Comparison of ENCODE assay signal across 15 cellular contexts in genomic region chr15:75358771-75359536, GRCh38. TPM values are rescaled to one million over a fixed set of nuclear protein-coding genes. Genes with fewer than 3 reads are reported as not detected.
DNase-seq lines count a peak whose midpoint lies in the region; ATAC-seq, FAIRE-seq and TF ChIP-seq lines count a peak whose summit lies in the region.
"Had no signal": no experiment of that assay in that cellular context is flagged by ENCODE, and none has a peak within 500 bp of the region (broad histone marks: within the 10 kb centered on the region; RNA-seq: fewer than 3 reads in every experiment).

No MANE protein-coding gene starts in this region.

- no peak overlapping the region for H3K4me3 ChIP-seq in HepG2 (replicated peaks in 1 of 3; ENCODE audit: insufficient read depth in 1 of 3, low read depth in 2 of 3, low read length in 3 of 3)
- no peak overlapping the region for H3K4me3 ChIP-seq in right lobe of liver
- no peak overlapping the region for H3K4me3 ChIP-seq in endothelial cell of umbilical vein (replicated peaks in 1 of 3; ENCODE audit: insufficient read depth in 1 of 3, low read depth in 1 of 3, low read length in 3 of 3)
- no peak overlapping the region for H3K4me3 ChIP-seq in neuronal stem cell (ENCODE audit: low read length in 2 of 2)
- no peak overlapping the region for H3K4me3 ChIP-seq in heart right ventricle
- H3K4me3 ChIP-seq: A549, GM23248 had no signal

- H2AFZ ChIP-seq in HepG2 (ENCODE audit: low read length) (no peak overlapping the region), endothelial cell of umbilical vein (ENCODE audit: low read depth, low read length) (no peak overlapping the region), neuronal stem cell (ENCODE audit: low read length) (no peak overlapping the region)
- H2AFZ ChIP-seq: GM23248 had no signal

- H3K36me3 ChIP-seq in HepG2 (replicated peaks in 1 of 2; ENCODE audit: control insufficient read depth in 1 of 2, insufficient read depth in 2 of 2, low read length in 2 of 2) (peaks cover 14 to 27% of the 10 kb centered on the region in 2 experiments; a peak in 4 of 5 replicates), right lobe of liver (peaks cover 0 to 45% (median 10%) of the 10 kb centered on the region in 4 donors), endothelial cell of umbilical vein (ENCODE audit: control insufficient read depth in 2 of 2, extremely low read depth in 1 of 2, insufficient read depth in 2 of 2, low read length in 2 of 2) (peaks cover 4 to 50% of the 10 kb centered on the region in 2 experiments), neuronal stem cell (replicated peaks in 1 of 2; ENCODE audit: control insufficient read depth in 2 of 2, insufficient read depth in 2 of 2, low read length in 2 of 2) (peaks cover 38 to 76% of the 10 kb centered on the region in 2 donors), heart right ventricle (peaks cover 0 to 100% (median 60%) of the 10 kb centered on the region in 9 donors)

- dilution Hi-C loops in endothelial cell of umbilical vein (cut with MboI; ENCODE audit: extremely low pct_ligation_motif_present, low sequenced_read_pairs), result no loop called here

- TF ChIP-seq POLR2A in HepG2 (IDR thresholded peaks at IDR 0.05; ENCODE audit: insufficient read depth in 1 of 2, low read depth in 2 of 2, low read length in 2 of 2) (no peak), right lobe of liver (IDR thresholded peaks at IDR 0.05) (no peak), endothelial cell of umbilical vein (IDR thresholded peaks at IDR 0.05; ENCODE audit: low read depth, low read length) (peak; percentile 17)

- H3K14ac ChIP-seq in neuronal stem cell (ENCODE audit: low read length), result no peak overlapping the region

- no peaks in the 10 kb centered on the region for H3K9me1 ChIP-seq in endothelial cell of umbilical vein (replicated peaks; ENCODE audit: control insufficient read depth, extremely low read depth, insufficient read depth, low read length)

- no peak overlapping the region for H3K4me2 ChIP-seq in HepG2 (ENCODE audit: low read depth, low read length)
- H3K4me2 ChIP-seq in endothelial cell of umbilical vein (ENCODE audit: insufficient read depth, low read length), result no peak overlapping the region
- no peak overlapping the region for H3K4me2 ChIP-seq in neuronal stem cell (ENCODE audit: insufficient read depth, low read length, poor library complexity, severe bottlenecking)
- H3K4me2 ChIP-seq: A549 had no signal

- H3K9ac ChIP-seq in HepG2 (ENCODE audit: insufficient read depth, low read depth, low read length), result no peak overlapping the region
- H3K9ac ChIP-seq in endothelial cell of umbilical vein (replicated peaks; ENCODE audit: extremely low read depth, insufficient read depth, low read length), result no peak overlapping the region
- H3K9ac ChIP-seq in neuronal stem cell (ENCODE audit: low read depth, low read length, poor library complexity), result no peak overlapping the region
- H3K9ac ChIP-seq: GM23248 had no signal

- H4K8ac ChIP-seq in neuronal stem cell (ENCODE audit: low read depth, low read length), result peak overlapping the region; percentile 43

- no peak for TF ChIP-seq RAD21 in HepG2 (CRISPR knock-in tag; IDR thresholded peaks at IDR 0.05)

- TF ChIP-seq CTCF in HepG2 (CRISPR knock-in tag; IDR thresholded peaks at IDR 0.05), result no peak
- no peak for TF ChIP-seq CTCF in right lobe of liver (IDR thresholded peaks at IDR 0.05)
- no peak for TF ChIP-seq CTCF in endothelial cell of umbilical vein (IDR thresholded peaks at IDR 0.05; ENCODE audit: extremely low read depth in 1 of 2, insufficient read depth in 1 of 2, low read depth in 1 of 2, low read length in 2 of 2)
- TF ChIP-seq CTCF in heart right ventricle (IDR thresholded peaks at IDR 0.05), result no peak

- TF ChIP-seq EP300 in HepG2 (IDR thresholded peaks at IDR 0.05; ENCODE audit: low read depth in 2 of 2, low read length in 2 of 2) (no peak), HepG2 (CRISPR knock-in tag; IDR thresholded peaks at IDR 0.05; ENCODE audit: borderline replicate concordance) (no peak)

- no peak overlapping the region for H2BK120ac ChIP-seq in neuronal stem cell (ENCODE audit: low read depth, low read length)

- H3K4ac ChIP-seq in neuronal stem cell (ENCODE audit: low read length), result no peak overlapping the region

- no peak overlapping the region for H4K91ac ChIP-seq in neuronal stem cell (ENCODE audit: low read depth, low read length, poor library complexity)

- BruUV-seq in HepG2 (replicated peaks; lab: Mats Ljungman, UMichigan), result no TSS peak
- BruUV-seq in endothelial cell of umbilical vein (replicated peaks; lab: Mats Ljungman, UMichigan), result no TSS peak

- intact Hi-C loops in HepG2 (cut with micrococcal nuclease; ENCODE audit: unreplicated experiment), result no loop called here
- intact Hi-C loops in right lobe of liver (cut with DNase I), result no loop called here
- intact Hi-C loops in endothelial cell of umbilical vein (cut with micrococcal nuclease), result no loop called here
- intact Hi-C loops in heart right ventricle (cut with DNase I), result no loop called here

- H2BK15ac ChIP-seq in neuronal stem cell (ENCODE audit: low read length), result no peak overlapping the region

- H3K18ac ChIP-seq in neuronal stem cell (ENCODE audit: low read length), result no peak overlapping the region

- H3K27ac ChIP-seq in HepG2 (ENCODE audit: extremely low read length, insufficient read depth, low read length) (no peak overlapping the region), right lobe of liver (no peak overlapping the region), endothelial cell of umbilical vein (ENCODE audit: insufficient read depth, low read depth, low read length) (no peak overlapping the region), neuronal stem cell (replicated peaks; ENCODE audit: low read length) (no peak overlapping the region), heart right ventricle (no peak overlapping the region)
- H3K27ac ChIP-seq: A549, C4-2B, GM23248 had no signal

- no peaks in the 10 kb centered on the region for H4K20me1 ChIP-seq in HepG2 (ENCODE audit: insufficient read depth, low read length)
- no peaks in the 10 kb centered on the region for H4K20me1 ChIP-seq in endothelial cell of umbilical vein (replicated peaks; ENCODE audit: control insufficient read depth, extremely low read depth, insufficient read depth, low read length)

- H3K9me3 ChIP-seq in HepG2 (ENCODE audit: low read length), result no peaks in the 10 kb centered on the region
- H3K9me3 ChIP-seq in right lobe of liver, result no peaks in the 10 kb centered on the region
- H3K9me3 ChIP-seq in endothelial cell of umbilical vein (replicated peaks; ENCODE audit: control insufficient read depth, insufficient read depth, low read length), result no peaks in the 10 kb centered on the region
- H3K9me3 ChIP-seq in neuronal stem cell (replicated peaks in 1 of 2; ENCODE audit: control insufficient read depth in 2 of 2, insufficient read depth in 1 of 2, low read depth in 1 of 2, low read length in 2 of 2), result peaks cover 0 to 2% of the 10 kb centered on the region in 2 donors
- H3K9me3 ChIP-seq in heart right ventricle, result no peaks in the 10 kb centered on the region
- H3K9me3 ChIP-seq: A549, BE2C had no signal

- CTCF ChIA-PET in HepG2 (lab: Yijun Ruan, JAX; ENCODE audit: low intra/inter-chr PET ratio, low total read pairs), result no interaction called here
- CTCF ChIA-PET in endothelial cell of umbilical vein (lab: Charles Lee), result interaction anchor here (0.6 to 2.3 kb wide), 2 partner anchors 10 to 1679 kb away, joined by 3 to 9 read pairs; partner anchors contain the start of gene MAN2C1

- no peaks in the 10 kb centered on the region for H3K79me2 ChIP-seq in HepG2 (ENCODE audit: insufficient read depth, low read length)
- H3K79me2 ChIP-seq in endothelial cell of umbilical vein (ENCODE audit: control insufficient read depth, insufficient read depth, low read length), result no peaks in the 10 kb centered on the region

- no peaks in the 10 kb centered on the region for H3K79me1 ChIP-seq in neuronal stem cell (ENCODE audit: low read depth, low read length)

- ATAC-seq in HepG2 (no peak), right lobe of liver (no peak), heart right ventricle (no peak)

- peaks cover 2% of the 10 kb centered on the region for H3K4me1 ChIP-seq in HepG2 (ENCODE audit: insufficient read depth, low read length)
- peaks cover 0 to 6% (median 3%) of the 10 kb centered on the region in 4 donors for H3K4me1 ChIP-seq in right lobe of liver
- no peaks in the 10 kb centered on the region for H3K4me1 ChIP-seq in endothelial cell of umbilical vein (ENCODE audit: control insufficient read depth, extremely low read depth, insufficient read depth, low read length)
- no peaks in the 10 kb centered on the region for H3K4me1 ChIP-seq in neuronal stem cell (ENCODE audit: control insufficient read depth in 2 of 2, insufficient read depth in 1 of 2, low read depth in 1 of 2, low read length in 2 of 2)
- no peaks in the 10 kb centered on the region for H3K4me1 ChIP-seq in heart right ventricle
- H3K4me1 ChIP-seq: A549, BE2C had no signal

- 94% methylated on average over 5 of the region's 10 CpGs for WGBS in HepG2 (ENCODE audit: low lambda C conversion rate)
- WGBS in right lobe of liver (ENCODE audit: insufficient coverage, low coverage, low lambda C conversion rate, missing lambda C conversion rate), result 95% methylated on average over 4 of the region's 10 CpGs
- WGBS in neuronal stem cell (ENCODE audit: extremely low coverage in 2 of 2, insufficient read length in 2 of 2, insufficient replicate concordance in 1 of 2), 2 donors, result no CpG with 5 or more reads among the region's 10 CpGs
- 92 to 98% methylated on average over 10 of the region's 10 CpGs for WGBS in heart right ventricle, 2 donors

- POLR2A ChIA-PET in HepG2 (lab: Yijun Ruan, JAX) (interaction anchor here (2.1 kb wide), 1 partner anchor 10 kb away, joined by 10 read pairs; the partner anchor contains the start of gene MAN2C1), endothelial cell of umbilical vein (lab: Charles Lee) (no interaction called here)

- no peak overlapping the region for H3K23ac ChIP-seq in neuronal stem cell (ENCODE audit: low read depth, low read length, poor library complexity)

- H2BK5ac ChIP-seq in neuronal stem cell (ENCODE audit: low read length), result peak overlapping the region; percentile 66

- no peak for DNase-seq in HepG2 (ENCODE audit: low spot score)
- DNase-seq in right lobe of liver, result no peak
- DNase-seq in endothelial cell of umbilical vein (ENCODE audit: low read depth, low spot score), result no peak
- DNase-seq in neuronal stem cell (ENCODE audit: low spot score), result no peak
- no peak for DNase-seq in RPMI8226
- no peak for DNase-seq in heart right ventricle
- DNase-seq: BE2C; CD4-positive, alpha-beta memory T cell; DMS79; GM23248; H9 had no signal

- no peak overlapping the region for H2AK5ac ChIP-seq in neuronal stem cell (ENCODE audit: low read depth, low read length)

- H2BK12ac ChIP-seq in neuronal stem cell (ENCODE audit: low read length), result no peak overlapping the region

- in situ Hi-C loops in HepG2 (cut with HindIII; ENCODE audit: extremely low pct_ligation_motif_present, low pct_unique_long_range_greater_than_20kb), result no loop called here

- H3K27me3 ChIP-seq in HepG2 (ENCODE audit: control insufficient read depth in 1 of 2, insufficient read depth in 2 of 2, low read length in 2 of 2) (no peaks in the 10 kb centered on the region), right lobe of liver (no peaks in the 10 kb centered on the region), endothelial cell of umbilical vein (ENCODE audit: control insufficient read depth in 2 of 2, insufficient read depth in 2 of 2, low read length in 2 of 2) (no peaks in the 10 kb centered on the region), neuronal stem cell (ENCODE audit: control insufficient read depth in 3 of 3, insufficient read depth in 3 of 3, low read depth in 1 of 3, low read length in 3 of 3) (no peaks in the 10 kb centered on the region), heart right ventricle (no peaks in the 10 kb centered on the region)
- H3K27me3 ChIP-seq: BE2C had no signal

- FAIRE-seq in HepG2 (lab: Jason Lieb, UNC) (no peak), endothelial cell of umbilical vein (lab: Jason Lieb, UNC) (no peak)
- FAIRE-seq: A549, GM12891 had no signal

RNA-seq across cellular contexts. Expression of gene MAN2C1, which starts 9.5 kb away (rescaled TPM):
- total RNA-seq in HepG2 (2016; rRNA removed; fragmentation: Illumina TruSeq; extraction: Trizol), result 19.5 and 71.0 TPM in 2 replicates
- total RNA-seq in HepG2 (2016; cell fraction: cytosol; rRNA removed; fragmentation: Illumina TruSeq; extraction: Trizol; ENCODE audit: low read depth), result 22.6 and 23.0 TPM in 2 replicates
- total RNA-seq in HepG2 (2016; cell fraction: insoluble cytoplasmic fraction; rRNA removed; fragmentation: Illumina TruSeq; extraction: Trizol), result 18.6 and 68.6 TPM in 2 replicates
- 13.2 and 14.6 TPM in 2 replicates for total RNA-seq in HepG2 (2016; cell fraction: membrane; rRNA removed; fragmentation: Illumina TruSeq; extraction: Trizol)
- total RNA-seq in HepG2 (2016; cell fraction: nucleus; rRNA removed; fragmentation: Illumina TruSeq; extraction: Trizol), result 97.9 and 121 TPM in 2 replicates
- polyA plus RNA-seq in HepG2 (2011; rRNA removed), result 62.6 and 75.6 TPM in 2 replicates
- 13.2 and 22.4 TPM in 2 replicates for polyA plus RNA-seq in HepG2 (2011; cell fraction: cytosol; rRNA removed)
- polyA plus RNA-seq in HepG2 (2011; cell fraction: nucleus; rRNA removed), result 865 and 1,137 TPM in 2 replicates
- 75.9 and 76.2 TPM in 2 replicates for polyA plus RNA-seq in HepG2 (2012)
- 1.8 and 2.8 TPM in 2 replicates for polyA plus RNA-seq in HepG2 (2016; cell fraction: cytosol; fragmentation: Illumina TruSeq; extraction: Trizol; ENCODE audit: low read depth)
- polyA plus RNA-seq in HepG2 (2016; cell fraction: insoluble cytoplasmic fraction; fragmentation: Illumina TruSeq; extraction: Trizol; ENCODE audit: low read depth), result 13.7 and 14.4 TPM in 2 replicates
- 3.1 and 3.3 TPM in 2 replicates for polyA plus RNA-seq in HepG2 (2016; cell fraction: membrane; fragmentation: Illumina TruSeq; extraction: Trizol; ENCODE audit: low read depth)
- polyA plus RNA-seq in HepG2 (2016; cell fraction: nucleus; fragmentation: Illumina TruSeq; extraction: Trizol; ENCODE audit: insufficient read depth, low read depth), result 278 and 324 TPM in 2 replicates
- polyA minus RNA-seq in HepG2 (2011; rRNA and poly(A)+ RNA removed; ENCODE audit: low replicate concordance), result 124 and 148 TPM in 2 replicates
- 16.0 and 22.9 TPM in 2 replicates for polyA minus RNA-seq in HepG2 (2011; cell fraction: cytosol; rRNA and poly(A)+ RNA removed)
- polyA minus RNA-seq in HepG2 (2011; cell fraction: nucleus; rRNA and poly(A)+ RNA removed), result 169 and 181 TPM in 2 replicates
- total RNA-seq in right lobe of liver, result 100 to 1,000 TPM in 1 of 6 experiments, 10 to 100 TPM in 5; 45.4 to 120 (median 79.1) TPM
- total RNA-seq in endothelial cell of umbilical vein, result 248 TPM in 2 replicates
- polyA plus RNA-seq in endothelial cell of umbilical vein, result 198 and 220 TPM in 2 replicates
- polyA plus RNA-seq in endothelial cell of umbilical vein (2011; cell fraction: cytosol; rRNA removed), result 36.8 and 59.2 TPM in 2 replicates
- 1,499 and 1,889 TPM in 2 replicates for polyA plus RNA-seq in endothelial cell of umbilical vein (2011; cell fraction: nucleus; rRNA removed)
- 119 and 124 TPM in 2 replicates for polyA plus RNA-seq in endothelial cell of umbilical vein (2012)
- 143 and 184 TPM in 2 replicates for polyA minus RNA-seq in endothelial cell of umbilical vein
- 50.2 TPM for polyA minus RNA-seq in endothelial cell of umbilical vein (2011; cell fraction: cytosol; rRNA and poly(A)+ RNA removed)
- 260 and 342 TPM in 2 replicates for polyA minus RNA-seq in endothelial cell of umbilical vein (2011; cell fraction: nucleus; rRNA and poly(A)+ RNA removed)
- 55.9 TPM for polyA plus RNA-seq in neuronal stem cell (2013, experiment 1 of 2)
- polyA plus RNA-seq in neuronal stem cell (2013, experiment 2 of 2), result 51.3 TPM
- total RNA-seq in heart right ventricle, result 100 to 1,000 TPM in 9 of 10 donors, 10 to 100 TPM in 1; 90.4 to 128 (median 108) TPM
- polyA plus RNA-seq in heart right ventricle, result 100 to 1,000 TPM in 1 of 2 donors, 10 to 100 TPM in 1; 86.7 to 371 TPM

RNA-seq across cellular contexts. Expression of gene NEIL1, which starts 12.1 kb away (rescaled TPM):
- total RNA-seq in HepG2 (2016; rRNA removed; fragmentation: Illumina TruSeq; extraction: Trizol), result 3.7 and 10.4 TPM in 2 replicates
- 1.4 and 1.7 TPM in 2 replicates for total RNA-seq in HepG2 (2016; cell fraction: cytosol; rRNA removed; fragmentation: Illumina TruSeq; extraction: Trizol; ENCODE audit: low read depth)
- 3.3 and 9.7 TPM in 2 replicates for total RNA-seq in HepG2 (2016; cell fraction: insoluble cytoplasmic fraction; rRNA removed; fragmentation: Illumina TruSeq; extraction: Trizol)
- total RNA-seq in HepG2 (2016; cell fraction: membrane; rRNA removed; fragmentation: Illumina TruSeq; extraction: Trizol), result 1.2 and 1.6 TPM in 2 replicates
- 11.2 and 13.2 TPM in 2 replicates for total RNA-seq in HepG2 (2016; cell fraction: nucleus; rRNA removed; fragmentation: Illumina TruSeq; extraction: Trizol)
- polyA plus RNA-seq in HepG2 (2011; rRNA removed), result 15.5 and 20.8 TPM in 2 replicates
- polyA plus RNA-seq in HepG2 (2011; cell fraction: cytosol; rRNA removed), result 2.3 and 5.2 TPM in 2 replicates
- 173 and 186 TPM in 2 replicates for polyA plus RNA-seq in HepG2 (2011; cell fraction: nucleus; rRNA removed)
- 12.7 and 12.8 TPM in 2 replicates for polyA plus RNA-seq in HepG2 (2012)
- polyA plus RNA-seq in HepG2 (2016; cell fraction: cytosol; fragmentation: Illumina TruSeq; extraction: Trizol; ENCODE audit: low read depth), result 0.59 and 0.62 TPM in 2 replicates
- polyA plus RNA-seq in HepG2 (2016; cell fraction: insoluble cytoplasmic fraction; fragmentation: Illumina TruSeq; extraction: Trizol; ENCODE audit: low read depth), result 2.5 and 3.3 TPM in 2 replicates
- 0.81 and 1.0 TPM in 2 replicates for polyA plus RNA-seq in HepG2 (2016; cell fraction: membrane; fragmentation: Illumina TruSeq; extraction: Trizol; ENCODE audit: low read depth)
- 42.4 and 44.3 TPM in 2 replicates for polyA plus RNA-seq in HepG2 (2016; cell fraction: nucleus; fragmentation: Illumina TruSeq; extraction: Trizol; ENCODE audit: insufficient read depth, low read depth)
- 3.1 and 11.3 TPM in 2 replicates for polyA minus RNA-seq in HepG2 (2011; rRNA and poly(A)+ RNA removed; ENCODE audit: low replicate concordance)
- polyA minus RNA-seq in HepG2 (2011; cell fraction: cytosol; rRNA and poly(A)+ RNA removed), result 2.1 and 3.2 TPM in 2 replicates
- 13.9 and 19.4 TPM in 2 replicates for polyA minus RNA-seq in HepG2 (2011; cell fraction: nucleus; rRNA and poly(A)+ RNA removed)
- total RNA-seq in right lobe of liver, result 10 to 100 TPM; 16.6 to 32.7 (median 23.7) TPM
- total RNA-seq in endothelial cell of umbilical vein, result 21.7 and 29.5 TPM in 2 replicates
- 29.5 and 34.5 TPM in 2 replicates for polyA plus RNA-seq in endothelial cell of umbilical vein
- polyA plus RNA-seq in endothelial cell of umbilical vein (2011; cell fraction: cytosol; rRNA removed), result 4.2 and 12.2 TPM in 2 replicates
- polyA plus RNA-seq in endothelial cell of umbilical vein (2011; cell fraction: nucleus; rRNA removed), result 156 and 206 TPM in 2 replicates
- polyA plus RNA-seq in endothelial cell of umbilical vein (2012), result 10.6 and 11.3 TPM in 2 replicates
- 14.8 and 29.0 TPM in 2 replicates for polyA minus RNA-seq in endothelial cell of umbilical vein
- 3.4 TPM for polyA minus RNA-seq in endothelial cell of umbilical vein (2011; cell fraction: cytosol; rRNA and poly(A)+ RNA removed)
- 23.5 and 34.7 TPM in 2 replicates for polyA minus RNA-seq in endothelial cell of umbilical vein (2011; cell fraction: nucleus; rRNA and poly(A)+ RNA removed)
- 9.7 TPM for polyA plus RNA-seq in neuronal stem cell (2013, experiment 1 of 2)
- 8.4 TPM for polyA plus RNA-seq in neuronal stem cell (2013, experiment 2 of 2)
- total RNA-seq in heart right ventricle, result 10 to 100 TPM in 3 of 10 donors, 1 to 10 TPM in 7; 4.1 to 17.8 (median 8.1) TPM
- polyA plus RNA-seq in heart right ventricle, result 10 to 100 TPM in 1 of 2 donors, 1 to 10 TPM in 1; 6.1 to 41.6 TPM
- total RNA-seq: HT1080 had no signal

RNA-seq across cellular contexts. Expression of gene COMMD4, which starts 23.1 kb away (rescaled TPM):
- total RNA-seq in HepG2 (2016; rRNA removed; fragmentation: Illumina TruSeq; extraction: Trizol) (89.9 and 106 TPM in 2 replicates), right lobe of liver (10 to 100 TPM; 25.6 to 57.0 (median 41.6) TPM), endothelial cell of umbilical vein (105 and 114 TPM in 2 replicates), heart right ventricle (10 to 100 TPM; 29.0 to 45.6 (median 38.0) TPM)
- total RNA-seq in HepG2 (2016; cell fraction: cytosol; rRNA removed; fragmentation: Illumina TruSeq; extraction: Trizol; ENCODE audit: low read depth), result 17.5 and 17.7 TPM in 2 replicates
- total RNA-seq in HepG2 (2016; cell fraction: insoluble cytoplasmic fraction; rRNA removed; fragmentation: Illumina TruSeq; extraction: Trizol), result 89.8 and 123 TPM in 2 replicates
- total RNA-seq in HepG2 (2016; cell fraction: membrane; rRNA removed; fragmentation: Illumina TruSeq; extraction: Trizol), result 25.0 and 27.3 TPM in 2 replicates
- total RNA-seq in HepG2 (2016; cell fraction: nucleus; rRNA removed; fragmentation: Illumina TruSeq; extraction: Trizol), result 47.4 and 48.2 TPM in 2 replicates
- polyA plus RNA-seq in HepG2 (2011; rRNA removed) (45.8 and 48.8 TPM in 2 replicates), endothelial cell of umbilical vein (244 and 254 TPM in 2 replicates), heart right ventricle (10 to 100 TPM; 59.5 to 74.3 TPM)
- 65.2 and 112 TPM in 2 replicates for polyA plus RNA-seq in HepG2 (2011; cell fraction: cytosol; rRNA removed)
- polyA plus RNA-seq in HepG2 (2011; cell fraction: nucleus; rRNA removed), result 131 and 137 TPM in 2 replicates
- polyA plus RNA-seq in HepG2 (2012), result 24.2 and 36.2 TPM in 2 replicates
- 18.7 and 20.0 TPM in 2 replicates for polyA plus RNA-seq in HepG2 (2016; cell fraction: cytosol; fragmentation: Illumina TruSeq; extraction: Trizol; ENCODE audit: low read depth)
- 103 and 109 TPM in 2 replicates for polyA plus RNA-seq in HepG2 (2016; cell fraction: insoluble cytoplasmic fraction; fragmentation: Illumina TruSeq; extraction: Trizol; ENCODE audit: low read depth)
- polyA plus RNA-seq in HepG2 (2016; cell fraction: membrane; fragmentation: Illumina TruSeq; extraction: Trizol; ENCODE audit: low read depth), result 24.2 and 25.0 TPM in 2 replicates
- polyA plus RNA-seq in HepG2 (2016; cell fraction: nucleus; fragmentation: Illumina TruSeq; extraction: Trizol; ENCODE audit: insufficient read depth, low read depth), result 99.3 and 104 TPM in 2 replicates
- 34.3 and 108 TPM in 2 replicates for polyA minus RNA-seq in HepG2 (2011; rRNA and poly(A)+ RNA removed; ENCODE audit: low replicate concordance)
- polyA minus RNA-seq in HepG2 (2011; cell fraction: cytosol; rRNA and poly(A)+ RNA removed), result 10.2 and 20.8 TPM in 2 replicates
- polyA minus RNA-seq in HepG2 (2011; cell fraction: nucleus; rRNA and poly(A)+ RNA removed), result 8.6 and 10.4 TPM in 2 replicates
- polyA plus RNA-seq in endothelial cell of umbilical vein (2011; cell fraction: cytosol; rRNA removed), result 240 and 254 TPM in 2 replicates
- polyA plus RNA-seq in endothelial cell of umbilical vein (2011; cell fraction: nucleus; rRNA removed), result 221 and 233 TPM in 2 replicates
- 65.2 and 76.7 TPM in 2 replicates for polyA plus RNA-seq in endothelial cell of umbilical vein (2012)
- polyA minus RNA-seq in endothelial cell of umbilical vein, result 37.9 and 39.1 TPM in 2 replicates
- 105 TPM for polyA minus RNA-seq in endothelial cell of umbilical vein (2011; cell fraction: cytosol; rRNA and poly(A)+ RNA removed)
- polyA minus RNA-seq in endothelial cell of umbilical vein (2011; cell fraction: nucleus; rRNA and poly(A)+ RNA removed), result 15.4 and 18.5 TPM in 2 replicates
- 54.6 TPM for polyA plus RNA-seq in neuronal stem cell (2013, experiment 1 of 2)
- polyA plus RNA-seq in neuronal stem cell (2013, experiment 2 of 2), result 57.9 TPM
